1 cellular context compared by ENCODE assay signal in genomic region chr3:49496845-49497244, GRCh38. TPM values are rescaled to one million over a fixed set of nuclear protein-coding genes. Genes with fewer than 3 reads are reported as not detected.
"Had no signal": no experiment of that assay in that cellular context is flagged by ENCODE, and none has a peak within 500 bp of the region (broad histone marks: within the 10 kb centered on the region; RNA-seq: fewer than 3 reads in every experiment).

No MANE protein-coding gene starts in this region.

RNA-seq across cellular contexts. Expression of gene BSN, which starts 57.4 kb away (rescaled TPM):
- total RNA-seq: HT-29 had no signal
